ENCODE assay signal across 8 cellular contexts in genomic region chr10:43594944-43595589, GRCh38. TPM values are rescaled to one million over a fixed set of nuclear protein-coding genes. Genes with fewer than 3 reads are reported as not detected.
DNase-seq lines count a peak whose midpoint lies in the region; ATAC-seq and TF ChIP-seq lines count a peak whose summit lies in the region.

No MANE protein-coding gene starts in this region.

- peaks cover 17% of the 10 kb centered on the region for H3K9me3 ChIP-seq in mesenchymal stem cell (ENCODE audit: control insufficient read depth, low read length)

- peaks cover 5% of the 10 kb centered on the region for H3K4me1 ChIP-seq in mesenchymal stem cell (ENCODE audit: control insufficient read depth, insufficient read depth, low read depth, low read length)

- H3K27me3 ChIP-seq in mesenchymal stem cell (ENCODE audit: control insufficient read depth in 1 of 2, insufficient read depth in 1 of 2, low read length in 2 of 2): peaks cover 0 to 1% of the 10 kb centered on the region in 2 experiments

- H3K36me3 ChIP-seq in mesenchymal stem cell (ENCODE audit: control insufficient read depth in 1 of 2, insufficient read depth in 2 of 2, low read depth in 1 of 2, low read length in 2 of 2): no peaks in the 10 kb centered on the region

- H3K14ac ChIP-seq in mesenchymal stem cell (ENCODE audit: low read length in 2 of 2): peak overlapping the region in 1 of 2 experiments; percentile 31

- H3K4me3 ChIP-seq in mesenchymal stem cell (ENCODE audit: insufficient read depth in 1 of 2, low read depth in 1 of 2, low read length in 2 of 2): peak overlapping the region in 1 of 2 experiments; percentile 69

- POLR2A ChIA-PET in GM10248 (lab: Yijun Ruan, JAX): no interaction called here

- 49% methylated on average over 8 of the region's 8 CpGs for WGBS in mesenchymal stem cell

- H2AK5ac ChIP-seq in mesenchymal stem cell (ENCODE audit: low read length, severe bottlenecking): no peak overlapping the region

- no peak overlapping the region for H3K4me2 ChIP-seq in mesenchymal stem cell (ENCODE audit: low read length, poor library complexity, severe bottlenecking)

- CTCF ChIA-PET in GM10248 (lab: Yijun Ruan, JAX): interaction anchor here (0.9 to 2.9 kb wide), 7 partner anchors 9 to 398 kb away, joined by 3 to 10 read pairs (median 3); partner anchors contain the start of gene ZNF485

- no peak overlapping the region for H4K91ac ChIP-seq in mesenchymal stem cell (ENCODE audit: low read length)

- H2BK120ac ChIP-seq in mesenchymal stem cell (ENCODE audit: low read depth, low read length): no peak overlapping the region

- H2BK5ac ChIP-seq in mesenchymal stem cell (ENCODE audit: low read depth, low read length, poor library complexity, severe bottlenecking): no peak overlapping the region

- H3K4ac ChIP-seq in mesenchymal stem cell (ENCODE audit: low read depth in 1 of 2, low read length in 2 of 2): no peak overlapping the region

- peak; percentile 92 for ATAC-seq in GM21515 (IDR thresholded peaks at IDR 0.05; ENCODE audit: unreplicated experiment)

- H2BK15ac ChIP-seq in mesenchymal stem cell (ENCODE audit: low read depth, poor library complexity, severe bottlenecking): no peak overlapping the region

- H2AFZ ChIP-seq in mesenchymal stem cell (ENCODE audit: low read depth, low read length): peak overlapping the region; percentile 16

- H3K23ac ChIP-seq in mesenchymal stem cell (ENCODE audit: low read length in 2 of 2): no peak overlapping the region

- no peaks in the 10 kb centered on the region for H3K79me1 ChIP-seq in mesenchymal stem cell (replicated peaks; ENCODE audit: low read length, poor library complexity, severe bottlenecking)

- H3K9ac ChIP-seq in mesenchymal stem cell (ENCODE audit: low read length): peak overlapping the region; percentile 67

- no peak overlapping the region for H2BK12ac ChIP-seq in mesenchymal stem cell (ENCODE audit: low read length in 2 of 2)

- DNase-seq in GM10248 (ENCODE audit: extremely low spot score) (peak; percentile 67), KG1 (lab: John Stamatoyannopoulos, UW) (peak; percentile 14), mesenchymal stem cell (peak; percentile 71), NCI-H2081 (lab: John Stamatoyannopoulos, UW) (no peak), NCI-H69 (lab: John Stamatoyannopoulos, UW) (no peak), NCI-H1105 (lab: John Stamatoyannopoulos, UW) (no peak)
- DNase-seq in activated naive CD8-positive, alpha-beta T cell treated with anti-CD3 and anti-CD28 coated beads, Interleukin-2, amount 50 U/mL, for 16 hours (ENCODE audit: low read depth, low spot score): peak; percentile 4

- H3K18ac ChIP-seq in mesenchymal stem cell (ENCODE audit: low read depth in 1 of 2, low read length in 2 of 2): peak overlapping the region in 1 of 2 experiments; percentile 71

- H3K27ac ChIP-seq in mesenchymal stem cell (ENCODE audit: low read length, poor library complexity, severe bottlenecking): no peak overlapping the region

- TF ChIP-seq CTCF in GM10248 (IDR thresholded peaks at IDR 0.05; ENCODE audit: control extremely low read depth, extremely low read depth, low read depth, missing control alignments): no peak

- H4K8ac ChIP-seq in mesenchymal stem cell (ENCODE audit: low read length): peak overlapping the region; percentile 91

RNA-seq across cellular contexts. Expression of gene ZNF485, which starts 11.2 kb away (rescaled TPM):
- 0.91 TPM for polyA plus RNA-seq in mesenchymal stem cell (2013, experiment 1 of 2)
- polyA plus RNA-seq in mesenchymal stem cell (2013, experiment 2 of 2): 0.88 TPM

RNA-seq across cellular contexts. Expression of gene ZNF239, which starts 20.7 kb away (rescaled TPM):
- polyA plus RNA-seq in mesenchymal stem cell (2013, experiment 1 of 2): 1.3 TPM
- polyA plus RNA-seq in mesenchymal stem cell (2013, experiment 2 of 2): 1.3 TPM

RNA-seq across cellular contexts. Expression of gene ZNF32, which starts 53.6 kb away (rescaled TPM):
- polyA plus RNA-seq in mesenchymal stem cell (2013, experiment 1 of 2): 24.7 TPM
- polyA plus RNA-seq in mesenchymal stem cell (2013, experiment 2 of 2): 25.4 TPM

Comparison
In these comparisons a context has a peak if more than half of its experiments do, and no peak if none do; other contexts are left out.
1. DNase-seq: peak in GM10248 (single experiment), KG1 (single experiment), activated naive CD8-positive, alpha-beta T cell treated with anti-CD3 and anti-CD28 coated beads, Interleukin-2, amount 50 U/mL, for 16 hours (single experiment) and mesenchymal stem cell (single experiment); none in NCI-H2081 (0 of 2), NCI-H69 (single experiment) and NCI-H1105 (single experiment).